Comparison of ENCODE assay signal across 16 cellular contexts in genomic region chr7:40571796-40572195, GRCh38.
DNase-seq lines count a peak whose midpoint lies in the region; ATAC-seq and TF ChIP-seq lines count a peak whose summit lies in the region.
"Had no signal": no experiment of that assay in that cellular context is flagged by ENCODE, and none has a peak within 500 bp of the region (broad histone marks: within the 10 kb centered on the region; RNA-seq: fewer than 3 reads in every experiment).

No MANE protein-coding gene starts in this region.

- no peak overlapping the region for H2AK9ac ChIP-seq in IMR-90 (replicated peaks; ENCODE audit: low read depth, low read length, poor library complexity)

- TF ChIP-seq CTCF in IMR-90 (conservative IDR thresholded peaks at IDR 0.05; ENCODE audit: low read depth, low read length) = no peak
- no peak for TF ChIP-seq CTCF in chondrocyte (IDR thresholded peaks at IDR 0.05)

- peak overlapping the region; percentile 20; the same call in 1 of the 2 replicates for H2AK5ac ChIP-seq in IMR-90 (ENCODE audit: low read depth, low read length)

- H2AFZ ChIP-seq in IMR-90 (replicated peaks; ENCODE audit: low read length, poor library complexity) = peak overlapping the region; percentile 38

- H4K8ac ChIP-seq in IMR-90 (ENCODE audit: low read depth in 2 of 2, low read length in 2 of 2) = 0 out of 4 replicates have a peak overlapping the region, but pooled peaks of 1 of the 2 experiments have one; percentile 3

- no peak overlapping the region for H3K56ac ChIP-seq in IMR-90 (ENCODE audit: extremely low read depth, insufficient read depth, low read length)

- H2BK20ac ChIP-seq in IMR-90 (ENCODE audit: low read depth, low read length) = peak overlapping the region; percentile 38

- no peaks in the 10 kb centered on the region for H3K36me3 ChIP-seq in IMR-90 (ENCODE audit: control insufficient read depth, insufficient read depth, low read length)
- H3K36me3 ChIP-seq in mesodermal cell (ENCODE audit: control insufficient read depth, insufficient read depth, low read length) = no peaks in the 10 kb centered on the region
- H3K36me3 ChIP-seq: BLaER1 treated with 17β-estradiol and CSF1 and Interleukin-3, amounts not matched to agents 10 nM and 100 nM; right atrium auricular region; stomach had no signal

- no peaks in the 10 kb centered on the region for H3K27me3 ChIP-seq in IMR-90 (ENCODE audit: control insufficient read depth, insufficient read depth, low read length)
- H3K27me3 ChIP-seq: BLaER1 treated with 17β-estradiol and CSF1 and Interleukin-3, amounts not matched to agents 10 nM and 100 nM; right atrium auricular region; stomach had no signal

- no peaks in the 10 kb centered on the region; the same call in 1 of the 2 replicates for H3K9me3 ChIP-seq in IMR-90 (ENCODE audit: control insufficient read depth, insufficient read depth, low read length)
- H3K9me3 ChIP-seq in mesodermal cell (ENCODE audit: control insufficient read depth, low read length) = no peaks in the 10 kb centered on the region
- H3K9me3 ChIP-seq: right atrium auricular region had no signal

- peak; percentile 74 for ATAC-seq in IMR-90 (ENCODE audit: low read depth)

- peak overlapping the region; percentile 56; the same call in 1 of the 2 replicates for H3K4me2 ChIP-seq in IMR-90 (ENCODE audit: low read depth, low read length)
- H3K4me2 ChIP-seq: BLaER1 treated with 17β-estradiol and CSF1 and Interleukin-3, amounts not matched to agents 10 nM and 100 nM had no signal

- H3K79me1 ChIP-seq in IMR-90 (ENCODE audit: low read depth in 1 of 2, low read length in 2 of 2) = no peaks in the 10 kb centered on the region; a peak in 1 of 4 replicates

- H3K4me1 ChIP-seq in IMR-90 (ENCODE audit: control insufficient read depth, insufficient read depth, low read length) (peaks cover 4% of the 10 kb centered on the region; the same call in 1 of the 2 replicates), mesodermal cell (ENCODE audit: control insufficient read depth, insufficient read depth, low read length, poor library complexity, severe bottlenecking) (peaks cover 23% of the 10 kb centered on the region)
- H3K4me1 ChIP-seq: BLaER1 treated with 17β-estradiol and CSF1 and Interleukin-3, amounts not matched to agents 10 nM and 100 nM; right atrium auricular region had no signal

- H3K4me3 ChIP-seq in IMR-90 (ENCODE audit: insufficient read depth, low read depth, low read length) = no peak overlapping the region
- H3K4me3 ChIP-seq in mesodermal cell (ENCODE audit: extremely low read depth, insufficient read depth, low read length, poor library complexity, severe bottlenecking) = no peak overlapping the region
- H3K4me3 ChIP-seq: BLaER1 treated with 17β-estradiol and CSF1 and Interleukin-3, amounts not matched to agents 10 nM and 100 nM; right atrium auricular region; stomach had no signal

- no TSS peak for BruUV-seq in IMR-90 (replicated peaks; lab: Mats Ljungman, UMichigan)

- peak overlapping the region; percentile 21 for H2BK5ac ChIP-seq in IMR-90 (ENCODE audit: low read depth, low read length, poor library complexity, severe bottlenecking)

- no peaks in the 10 kb centered on the region for H3K27me3 Mint-ChIP-seq in chondrocyte (ENCODE audit: low read depth)

- H3K4ac ChIP-seq in IMR-90 (ENCODE audit: low read depth, low read length) = peak overlapping the region; percentile 44

- H3K27ac Mint-ChIP-seq in chondrocyte (ENCODE audit: unreplicated experiment) = peak overlapping the region; percentile 93

- no peak for TF ChIP-seq POLR2A in IMR-90 (IDR thresholded peaks at IDR 0.05; ENCODE audit: low read depth, low read length)

- CTCF ChIA-PET in IMR-90 (lab: Yijun Ruan, JAX) = interaction anchor here (0.6 kb wide), 1 partner anchor 10 kb away, joined by 4 read pairs; no protein-coding TSS in a partner anchor

- peaks cover 13% of the 10 kb centered on the region; the same call in 1 of the 2 replicates for H3K9me1 ChIP-seq in IMR-90 (ENCODE audit: insufficient read depth, low read length)

- H4K5ac ChIP-seq in IMR-90 (ENCODE audit: low read depth, low read length) = no peak overlapping the region

- H3K27ac ChIP-seq in IMR-90 (ENCODE audit: insufficient read depth, low read length) (no peak overlapping the region), mesodermal cell (ENCODE audit: low read depth, low read length, severe bottlenecking) (peak overlapping the region; percentile 38)
- H3K27ac ChIP-seq: BLaER1 treated with 17β-estradiol and CSF1 and Interleukin-3, amounts not matched to agents 10 nM and 100 nM; right atrium auricular region; stomach had no signal

- H3K14ac ChIP-seq in IMR-90 (replicated peaks; ENCODE audit: low read depth, low read length) = peak overlapping the region; percentile 24

- POLR2A ChIA-PET in IMR-90 (lab: Charles Lee; ENCODE audit: unreplicated experiment) = no interaction called here

- H2BK120ac ChIP-seq in IMR-90 (ENCODE audit: low read depth, low read length) = peak overlapping the region; percentile 21; the same call in 1 of the 2 replicates

- DNase-seq in Daoy (ENCODE audit: low read depth) (peak; percentile 98), IMR-90 (peak; percentile 73), chondrocyte (ENCODE audit: low spot score) (no peak), iPS-NIHi7 (ENCODE audit: extremely low spot score) (no peak)
- no peak for DNase-seq in stimulated activated CD4-positive, alpha-beta T cell treated with anti-CD3 and anti-CD28 coated beads, Interleukin-2, amount 100 ng/mL, for 48 hours
- no peak for DNase-seq in activated T-cell treated with anti-CD3 and anti-CD28 coated beads, Interleukin-2, amount 50 U/mL, for 1 hour
- DNase-seq in activated CD8-positive, alpha-beta memory T cell treated with anti-CD3 and anti-CD28 coated beads for 24 hours = no peak
- DNase-seq: activated CD4-positive, CD25-positive, alpha-beta regulatory T cell treated with anti-CD3 and anti-CD28 coated beads, Interleukin-2, amount 50 U/mL, for 72 hours; DND-41; kidney; NCI-H345; stomach; T-helper 1 cell had no signal

- no peak overlapping the region; the same call in 1 of the 2 replicates for H4K91ac ChIP-seq in IMR-90 (ENCODE audit: insufficient read depth, low read depth, low read length)

- WGBS in IMR-90 (ENCODE audit: extremely low coverage in 2 of 2, insufficient read length in 1 of 2), 2 experiments = 67% methylated on average over 1 of the region's 5 CpGs; no CpG with 5 or more reads in 1 of the 2 experiments
- WGBS in mesodermal cell (ENCODE audit: insufficient coverage in 2 of 2), 2 experiments = 46 to 47% methylated on average over 3 to 4 of the region's 5 CpGs

- no peak overlapping the region for H3K18ac ChIP-seq in IMR-90 (ENCODE audit: low read depth, low read length)

- peaks cover 3% of the 10 kb centered on the region for H3K36me3 Mint-ChIP-seq in chondrocyte (ENCODE audit: low read depth)

- no peak overlapping the region; the same call in 2 of the 3 replicates for H2BK15ac ChIP-seq in IMR-90 (ENCODE audit: low read depth, low read length)

- in situ Hi-C loops in IMR-90 (cut with MboI; ENCODE audit: low sequenced_read_pairs) = no loop called here

- H4K20me1 ChIP-seq in IMR-90 (ENCODE audit: insufficient read depth, low read length) = no peaks in the 10 kb centered on the region
- H4K20me1 ChIP-seq: BLaER1 treated with 17β-estradiol and CSF1 and Interleukin-3, amounts not matched to agents 10 nM and 100 nM had no signal

- H3K23ac ChIP-seq in IMR-90 (ENCODE audit: low read depth, low read length) = no peak overlapping the region

- peaks cover 74% of the 10 kb centered on the region for H3K4me1 Mint-ChIP-seq in chondrocyte (ENCODE audit: low read depth)

- dilution Hi-C loops in IMR-90 (cut with HindIII; ENCODE audit: low sequenced_read_pairs, unreplicated experiment) = no loop called here

- H3K4me3 Mint-ChIP-seq in chondrocyte (ENCODE audit: unreplicated experiment) = peak overlapping the region; percentile 40

- intact Hi-C loops in IMR-90 (cut with micrococcal nuclease) = no loop called here

- H3K9ac ChIP-seq in IMR-90 (ENCODE audit: low read depth, low read length) = no peak overlapping the region
- H3K9ac ChIP-seq: BLaER1 treated with 17β-estradiol and CSF1 and Interleukin-3, amounts not matched to agents 10 nM and 100 nM had no signal

- no peak for TF ChIP-seq RAD21 in IMR-90 (IDR thresholded peaks at IDR 0.05; ENCODE audit: low read length)

- H3K9me3 Mint-ChIP-seq in chondrocyte (ENCODE audit: low read depth) = no peaks in the 10 kb centered on the region

TF ChIP-seq in IMR-90, 13 proteins besides CTCF, POLR2A, EP300 and RAD21 (continues in another document):
- TF ChIP-seq NFE2L2 (IDR thresholded peaks at IDR 0.05; ENCODE audit: low read depth, low read length) (no peak), RFX5 (IDR thresholded peaks at IDR 0.05; ENCODE audit: low read depth, low read length) (no peak), SMC3 (IDR thresholded peaks at IDR 0.05; ENCODE audit: low read depth, low read length) (no peak), CEBPB (IDR thresholded peaks at IDR 0.05; ENCODE audit: low read depth, low read length) (no peak), ELK1 (IDR thresholded peaks at IDR 0.05; ENCODE audit: borderline replicate concordance, low read depth, low read length) (no peak), MAFK (IDR thresholded peaks at IDR 0.05; ENCODE audit: low read depth, low read length) (no peak), CHD1 (IDR thresholded peaks at IDR 0.05; ENCODE audit: low read depth, low read length) (no peak), MXI1 (IDR thresholded peaks at IDR 0.05; ENCODE audit: borderline replicate concordance, low read depth, low read length) (no peak), FOS (IDR thresholded peaks at IDR 0.05; ENCODE audit: low read depth, low read length) (no peak), MAZ (IDR thresholded peaks at IDR 0.05; ENCODE audit: borderline replicate concordance, low read depth, low read length) (no peak), BHLHE40 (IDR thresholded peaks at IDR 0.05; ENCODE audit: low read depth, low read length) (no peak), RCOR1 (IDR thresholded peaks at IDR 0.05; ENCODE audit: insufficient replicate concordance, low read length) (no peak)

Comparison
In these comparisons a context has a peak if more than half of its experiments do, and no peak if none do; other contexts are left out.
1. DNase-seq: peak in Daoy (single experiment) and IMR-90 (single experiment); none in chondrocyte (single experiment), stimulated activated CD4-positive, alpha-beta T cell treated with anti-CD3 and anti-CD28 coated beads, Interleukin-2, amount 100 ng/mL, for 48 hours (0 of 2), activated T-cell treated with anti-CD3 and anti-CD28 coated beads, Interleukin-2, amount 50 U/mL, for 1 hour (single experiment), iPS-NIHi7 (single experiment) and activated CD8-positive, alpha-beta memory T cell treated with anti-CD3 and anti-CD28 coated beads for 24 hours (single experiment).